ENCODE assay signal across 8 cellular contexts in genomic region chr22:20079745-20080444, GRCh38. TPM values are rescaled to one million over a fixed set of nuclear protein-coding genes. Genes with fewer than 3 reads are reported as not detected.
DNase-seq lines count a peak whose midpoint lies in the region; ATAC-seq and TF ChIP-seq lines count a peak whose summit lies in the region.

Gene DGCR8 (plus strand): TSS chr22:20080241. CDS start chr22:20085964, 5,723 bp downstream.

- TF ChIP-seq CTCF in GM12865 (IDR thresholded peaks at IDR 0.05; ENCODE audit: insufficient read depth, low read depth, low read length, missing control alignments) (no peak), heart right ventricle (IDR thresholded peaks at IDR 0.05) (no peak)

- CTCF ChIA-PET in T-cell (lab: Charles Lee): no interaction called here

- peak within 1 kb of the TSS; percentile 77 to 89 (median 88) for H3K4me3 Mint-ChIP-seq in T-cell

- POLR2A ChIA-PET in T-cell (lab: Charles Lee): no interaction called here

- no peaks in the 10 kb centered on the region for H3K9me3 Mint-ChIP-seq in T-cell

- 0 to 1% methylated on average over 94 to 100 of the region's 100 CpGs for WGBS in heart right ventricle, 2 donors

- no peaks in the 10 kb centered on the region for H3K27me3 Mint-ChIP-seq in T-cell

- H3K27ac Mint-ChIP-seq in T-cell: peak within 1 kb of the TSS; percentile 73 to 89

- peaks cover 26 to 53% (median 47%) of the 10 kb centered on the region in 9 donors for H3K4me1 ChIP-seq in heart right ventricle

- peaks cover 0 to 3% (median 0%) of the 10 kb centered on the region in 9 donors for H3K36me3 ChIP-seq in heart right ventricle

- H3K36me3 Mint-ChIP-seq in T-cell: no peaks in the 10 kb centered on the region

- peaks cover 42 to 45% (median 43%) of the 10 kb centered on the region in 3 donors for H3K4me1 Mint-ChIP-seq in T-cell

- ATAC-seq in HG02763 (IDR thresholded peaks at IDR 0.05; ENCODE audit: unreplicated experiment) (peak; percentile 86), T-cell (replicated peaks in 1 of 4) (peak; percentile 93 to 96 (median 95)), heart right ventricle (peak; percentile 96 to 98 (median 97))

- H3K9me3 ChIP-seq in heart right ventricle: no peaks in the 10 kb centered on the region

- peak; percentile 89 for DNase-seq in GM12865 (ENCODE audit: low read depth)
- peak; percentile 42 for DNase-seq in NCI-H1417 treated with DMSO at 0.1 percent for 48 hours (lab: John Stamatoyannopoulos, UW)
- peak; percentile 36 to 75 (median 59) for DNase-seq in T-cell
- DNase-seq in amniotic epithelial cell (ENCODE audit: low read depth): peak; percentile 94
- DNase-seq in heart right ventricle: peak; percentile 95
- peak; percentile 93 for DNase-seq in pons (ENCODE audit: low spot score)
- DNase-seq in ureter (ENCODE audit: low spot score): peak; percentile 91

- H3K4me3 ChIP-seq in GM12865 (ENCODE audit: low read depth, low read length) (peak within 1 kb of the TSS; percentile 96), heart right ventricle (peak within 1 kb of the TSS; percentile 68 to 99 (median 88))

- no peaks in the 10 kb centered on the region for H3K27me3 ChIP-seq in heart right ventricle

- H3K27ac ChIP-seq in heart right ventricle: peak within 1 kb of the TSS; percentile 88 to 97 (median 94)

- intact Hi-C loops in heart right ventricle (cut with DNase I): loop anchor here in 6 of 10 donors (2.0 to 5.0 kb wide), 8 partner anchors 37 to 127 kb away; partner anchors contain the start of genes RANBP1 (in 3 of the 6), TANGO2 (in 3 of the 6), TRMT2A (in 3 of the 6) and ARVCF (in 1 of the 6)

RNA-seq across cellular contexts. Expression of gene DGCR8, which starts in this region (rescaled TPM):
- total RNA-seq in T-cell: 10 to 100 TPM; 38.4 to 48.1 (median 45.1) TPM
- total RNA-seq in heart right ventricle: 10 to 100 TPM; 11.4 to 20.0 (median 14.0) TPM
- polyA plus RNA-seq in heart right ventricle: 10 to 100 TPM in 1 of 2 donors, 1 to 10 TPM in 1; 8.3 to 26.3 TPM
- 49.0 TPM for total RNA-seq in ureter

Comparison
In these comparisons a context has a peak if more than half of its experiments do, and no peak if none do; other contexts are left out.
1. Peak in every context shown above with its lines: DNase-seq, ATAC-seq, H3K4me3 ChIP-seq and H3K27ac ChIP-seq.
2. DNase-seq: peak in every context shown above with its lines; median percentile 95 in heart right ventricle; 94 in amniotic epithelial cell; 93 in pons; 91 in ureter; 89 in GM12865; 59 in T-cell; 42 in NCI-H1417 treated with DMSO at 0.1 percent for 48 hours.